In the genomic region with DNA sequence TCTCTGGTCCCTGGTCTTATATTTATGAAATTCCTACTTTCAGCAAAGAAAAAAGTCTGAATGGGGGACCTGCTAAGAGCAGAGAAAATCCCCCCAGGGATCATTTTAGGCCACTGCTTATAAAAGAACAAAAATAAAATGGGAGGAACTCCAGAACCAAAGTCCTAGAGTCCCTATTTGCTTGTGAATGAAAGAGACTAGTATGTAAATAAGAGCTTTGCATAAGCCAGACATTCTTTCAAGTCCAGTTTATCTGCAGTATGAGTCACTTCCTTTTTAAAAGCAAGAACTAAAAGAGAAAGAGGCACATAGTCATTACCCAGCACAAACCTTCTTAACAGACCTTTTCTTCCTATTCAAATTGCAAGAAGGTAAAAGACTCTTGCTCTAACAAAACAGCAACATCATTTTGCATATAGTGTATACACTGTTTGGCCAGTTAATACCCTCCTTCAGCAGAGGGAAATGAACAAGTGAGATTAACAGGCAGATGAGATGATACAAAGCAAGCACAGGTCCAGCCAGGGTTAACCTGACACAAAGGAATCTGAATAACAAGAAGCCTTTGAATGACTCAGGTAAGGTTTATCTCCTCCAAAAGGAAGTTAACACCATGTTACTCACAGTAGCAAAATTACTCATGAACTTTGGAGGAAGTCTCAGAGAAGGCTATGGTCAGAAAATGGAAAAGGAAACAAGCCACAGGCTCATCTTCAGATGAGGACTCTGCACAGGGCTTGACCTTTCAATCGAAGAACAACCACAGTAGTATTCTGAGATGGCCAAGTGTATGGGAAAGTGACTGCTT, we compare ENCODE assay signal across 8 cellular contexts.
DNase-seq lines count a peak whose midpoint lies in the region; ATAC-seq and TF ChIP-seq lines count a peak whose summit lies in the region.

No MANE protein-coding gene starts in this region.

- TF ChIP-seq CTCF in omental fat pad (IDR thresholded peaks at IDR 0.05): no peak

- peak; percentile 68 for DNase-seq in ELF-1 (ENCODE audit: low read depth, low spot score)
- peak; percentile 87 to 98 for DNase-seq in SW 1271 (lab: John Stamatoyannopoulos, UW)
- no peak for DNase-seq in omental fat pad (ENCODE audit: low spot score)
- DNase-seq in NK-92 (lab: John Stamatoyannopoulos, UW; ENCODE audit: unreplicated experiment): no peak
- no peak for DNase-seq in DMS 273 (lab: John Stamatoyannopoulos, UW; ENCODE audit: unreplicated experiment)

- ATAC-seq in GM21360 (IDR thresholded peaks at IDR 0.05; ENCODE audit: unreplicated experiment): peak; percentile 97
- peak; percentile 93 for ATAC-seq in HG03521 (IDR thresholded peaks at IDR 0.05; ENCODE audit: unreplicated experiment)
- peak; percentile 93 for ATAC-seq in esophagus mucosa
- peak; percentile 95 for ATAC-seq in omental fat pad (ENCODE audit: low FRiP score)

Comparison
In these comparisons a context has a peak if more than half of its experiments do, and no peak if none do; other contexts are left out.
1. DNase-seq: peak in ELF-1 (single experiment) and SW 1271 (2 of 2); none in omental fat pad (single experiment), NK-92 (single experiment) and DMS 273 (single experiment).
2. Peak in every context shown above with its lines, with median percentiles within 50 percentile points of each other: ATAC-seq.